ENCODE assay signal across 8 cellular contexts in the genomic region with DNA sequence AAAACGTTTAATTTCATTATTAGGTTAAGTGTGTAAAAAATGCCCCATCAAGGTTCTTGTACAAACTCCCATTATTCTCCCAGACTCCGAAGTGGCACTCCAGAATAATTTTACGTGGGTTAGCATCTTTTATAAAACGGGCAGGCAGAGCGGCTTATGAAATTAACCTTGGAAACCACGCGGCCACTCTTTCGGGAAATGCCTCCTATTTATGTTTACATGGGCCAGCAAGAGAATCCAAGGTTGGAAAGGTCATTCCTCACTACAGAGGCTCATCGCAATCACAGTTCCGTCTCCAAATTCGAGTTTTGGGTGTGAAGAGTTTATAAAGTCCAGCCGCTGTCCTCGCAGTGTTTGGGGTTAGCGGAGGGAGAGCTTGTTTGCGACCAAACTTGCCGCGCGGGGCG. TPM values are rescaled to one million over a fixed set of nuclear protein-coding genes. Genes with fewer than 3 reads are reported as not detected.
DNase-seq lines count a peak whose midpoint lies in the region; ATAC-seq and TF ChIP-seq lines count a peak whose summit lies in the region.

No MANE protein-coding gene starts in this region.

- no peaks in the 10 kb centered on the region for H3K36me3 Mint-ChIP-seq in activated naive CD8-positive, alpha-beta T cell treated with anti-CD3 and anti-CD28 coated beads, Interleukin-2, amount 50 U/mL, for 24 hours (ENCODE audit: low read depth)

- TF ChIP-seq POLR2A in lower leg skin (IDR thresholded peaks at IDR 0.05) (no peak), uterus (IDR thresholded peaks at IDR 0.05) (no peak)

- H3K9me3 Mint-ChIP-seq in activated naive CD8-positive, alpha-beta T cell treated with anti-CD3 and anti-CD28 coated beads, Interleukin-2, amount 50 U/mL, for 24 hours = no peaks in the 10 kb centered on the region

- H3K9me3 ChIP-seq in cardiac muscle cell (ENCODE audit: low read depth) (no peaks in the 10 kb centered on the region), uterus (no peaks in the 10 kb centered on the region)

- POLR2A ChIA-PET in GM10248 (lab: Yijun Ruan, JAX) = interaction anchor here (0.6 kb wide), 1 partner anchor 25 kb away, joined by 3 read pairs; no protein-coding TSS in a partner anchor

- intact Hi-C loops in left cardiac atrium (cut with DNase I) (loop anchor here in 1 of 2 donors (2.0 kb wide), 2 partner anchors 33 to 71 kb away; a partner anchor contains a TSS), lower leg skin (cut with DNase I; ENCODE audit: low total_unique reads) (loop anchor here (5.0 kb wide), 1 partner anchor 33 kb away; no protein-coding TSS in a partner anchor), uterus (cut with DNase I; ENCODE audit: low total_unique reads) (loop anchor here (2.0 kb wide), 1 partner anchor 33 kb away; no protein-coding TSS in a partner anchor)

- no peaks in the 10 kb centered on the region for H3K36me3 ChIP-seq in cardiac muscle cell
- H3K36me3 ChIP-seq in uterus = no peaks in the 10 kb centered on the region

- WGBS in lower leg skin, 2 donors = 3 to 4% methylated on average over 19 of the region's 19 CpGs

- H3K27ac Mint-ChIP-seq in activated naive CD8-positive, alpha-beta T cell treated with anti-CD3 and anti-CD28 coated beads, Interleukin-2, amount 50 U/mL, for 24 hours = peak overlapping the region; percentile 83

- peaks cover 22% of the 10 kb centered on the region for H3K4me1 Mint-ChIP-seq in activated naive CD8-positive, alpha-beta T cell treated with anti-CD3 and anti-CD28 coated beads, Interleukin-2, amount 50 U/mL, for 24 hours

- peak overlapping the region; percentile 93 for H3K27ac ChIP-seq in cardiac muscle cell
- peak overlapping the region; percentile 94 to 97 for H3K27ac ChIP-seq in uterus

- peaks cover 3% of the 10 kb centered on the region for H3K27me3 Mint-ChIP-seq in activated naive CD8-positive, alpha-beta T cell treated with anti-CD3 and anti-CD28 coated beads, Interleukin-2, amount 50 U/mL, for 24 hours

- H3K4me3 ChIP-seq in cardiac muscle cell = peak overlapping the region; percentile 85
- peak overlapping the region; percentile 26 for H3K4me3 ChIP-seq in lower leg skin (ENCODE audit: low read depth, poor library complexity, severe bottlenecking)
- H3K4me3 ChIP-seq in uterus = peak overlapping the region; percentile 68 to 74

- H3K4me1 ChIP-seq in cardiac muscle cell (ENCODE audit: low read depth) (no peaks in the 10 kb centered on the region), uterus (peaks cover 0 to 4% of the 10 kb centered on the region in 2 donors)

- TF ChIP-seq CTCF in cardiac muscle cell (IDR thresholded peaks at IDR 0.05; ENCODE audit: low read depth, low read length) = no peak
- no peak for TF ChIP-seq CTCF in lower leg skin (IDR thresholded peaks at IDR 0.05)
- no peak for TF ChIP-seq CTCF in uterus (IDR thresholded peaks at IDR 0.05)
- no peak for TF ChIP-seq CTCF in GM10248 (IDR thresholded peaks at IDR 0.05; ENCODE audit: control extremely low read depth, extremely low read depth, low read depth, missing control alignments)

- H3K4me3 Mint-ChIP-seq in activated naive CD8-positive, alpha-beta T cell treated with anti-CD3 and anti-CD28 coated beads, Interleukin-2, amount 50 U/mL, for 24 hours = peak overlapping the region; percentile 79

- ATAC-seq in left cardiac atrium = no peak
- no peak for ATAC-seq in activated naive CD8-positive, alpha-beta T cell treated with anti-CD3 and anti-CD28 coated beads, Interleukin-2, amount 50 U/mL, for 24 hours
- ATAC-seq in GM18511 (IDR thresholded peaks at IDR 0.05; ENCODE audit: unreplicated experiment) = no peak
- ATAC-seq in GM21576 (IDR thresholded peaks at IDR 0.05; ENCODE audit: unreplicated experiment) = no peak

- H3K27me3 ChIP-seq in cardiac muscle cell (no peaks in the 10 kb centered on the region), uterus (no peaks in the 10 kb centered on the region)

- DNase-seq in cardiac muscle cell (ENCODE audit: low read depth in 1 of 2, low spot score in 1 of 2) = no peak
- DNase-seq in left cardiac atrium = no peak
- no peak for DNase-seq in activated naive CD8-positive, alpha-beta T cell treated with anti-CD3 and anti-CD28 coated beads, Interleukin-2, amount 50 U/mL, for 24 hours
- DNase-seq in lower leg skin (ENCODE audit: low spot score in 2 of 2) = no peak
- no peak for DNase-seq in uterus
- no peak for DNase-seq in GM10248 (ENCODE audit: extremely low spot score)

- CTCF ChIA-PET in GM10248 (lab: Yijun Ruan, JAX) = interaction anchor here (0.9 to 5.4 kb wide), 3 partner anchors 16 to 42 kb away, joined by 4 to 38 read pairs (median 16); no protein-coding TSS in a partner anchor

RNA-seq across cellular contexts. Expression of a gene that starts 1.2 kb away (rescaled TPM):
- total RNA-seq in cardiac muscle cell (16.3 and 60.0 TPM in 2 replicates), left cardiac atrium (10 to 100 TPM; 17.2 to 28.4 TPM), lower leg skin (100 to 1,000 TPM; 227 to 572 (median 354) TPM), uterus (10 to 100 TPM; 28.5 to 61.7 (median 31.6) TPM)
- polyA plus RNA-seq in cardiac muscle cell = 23.9 and 28.3 TPM in 2 replicates

Comparison
In these comparisons a context has a peak if more than half of its experiments do, and no peak if none do; other contexts are left out.
1. H3K4me3 ChIP-seq: peak in every context shown above with its lines; median percentile 85 in cardiac muscle cell; 71 in uterus; 26 in lower leg skin.